17 cellular contexts compared by ENCODE assay signal in the genomic region with DNA sequence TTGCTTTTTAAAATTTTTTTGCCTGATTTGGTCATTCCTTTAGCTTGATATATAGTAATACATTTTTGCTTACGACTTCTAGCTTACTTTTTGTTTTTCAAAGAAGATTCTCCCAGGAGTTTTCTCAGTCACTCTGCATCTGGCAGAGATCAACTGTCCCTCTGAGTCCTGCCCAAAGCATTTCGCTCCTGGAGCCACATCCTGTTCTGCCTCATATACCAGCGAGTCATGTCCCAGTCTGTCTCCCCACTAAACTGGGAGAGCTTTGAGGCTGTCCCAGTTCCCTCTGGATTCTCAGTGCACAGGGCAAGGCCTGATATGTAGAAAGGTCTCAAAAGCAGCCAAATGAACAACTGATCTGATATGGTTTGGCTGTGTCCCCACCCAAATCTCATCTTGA.
A peak's percentile ranks its signal among the peaks of the same experiment; 100 is the strongest.
DNase-seq lines count a peak whose midpoint lies in the region; ATAC-seq and TF ChIP-seq lines count a peak whose summit lies in the region.
"Had no signal": no experiment of that assay in that cellular context is flagged by ENCODE, and none has a peak within 500 bp of the region (broad histone marks: within the 10 kb centered on the region; RNA-seq: fewer than 3 reads in every experiment).

No MANE protein-coding gene starts in this region.

- no peaks in the 10 kb centered on the region for H3K36me3 ChIP-seq in smooth muscle cell (ENCODE audit: low read depth)
- H3K36me3 ChIP-seq: Peyer's patch had no signal

- H3K79me2 ChIP-seq in smooth muscle cell (ENCODE audit: low read depth): no peaks in the 10 kb centered on the region

- H3K27me3 ChIP-seq in smooth muscle cell (ENCODE audit: low read depth): peaks cover 17% of the 10 kb centered on the region
- H3K27me3 ChIP-seq: Peyer's patch had no signal

- no peak overlapping the region for H2AFZ ChIP-seq in smooth muscle cell (ENCODE audit: low read depth)

- CTCF ChIA-PET in activated CD8-positive, alpha-beta T cell treated with anti-CD3 and anti-CD28 coated beads for 36 hours (lab: Charles Lee): interaction anchor here (0.7 kb wide), 1 partner anchor 135 kb away, joined by 3 read pairs; no protein-coding TSS in a partner anchor

- H3K27ac ChIP-seq in smooth muscle cell (ENCODE audit: low read depth): peak overlapping the region; percentile 9
- H3K27ac ChIP-seq: Peyer's patch had no signal

- 34% methylated on average over 3 of the region's 3 CpGs for WGBS in smooth muscle cell (ENCODE audit: low lambda C conversion rate)

- TF ChIP-seq CTCF in fibroblast of mammary gland (conservative IDR thresholded peaks at IDR 0.05; ENCODE audit: control insufficient read depth, insufficient read depth, low read depth, low read length): no peak
- TF ChIP-seq CTCF in smooth muscle cell (IDR thresholded peaks at IDR 0.05; ENCODE audit: borderline replicate concordance, insufficient read depth, poor library complexity, severe bottlenecking): no peak
- no peak for TF ChIP-seq CTCF in activated CD8-positive, alpha-beta T cell treated with anti-CD3 and anti-CD28 coated beads for 36 hours (IDR thresholded peaks at IDR 0.05)

- H3K36me3 Mint-ChIP-seq in activated CD8-positive, alpha-beta T cell treated with anti-CD3 and anti-CD28 coated beads for 36 hours (ENCODE audit: low read depth): no peaks in the 10 kb centered on the region
- H3K36me3 Mint-ChIP-seq in stimulated activated memory B cell treated with anti-CD40 and anti-IgM and Interleukin-4, amounts not matched to agents 10 μg/mL and 1 μg/mL and 100 μg/mL, for 72 hours: no peaks in the 10 kb centered on the region

- H3K9me3 ChIP-seq in smooth muscle cell (replicated peaks; ENCODE audit: low read depth): no peaks in the 10 kb centered on the region
- H3K9me3 ChIP-seq: Peyer's patch had no signal

- H3K4me1 ChIP-seq in smooth muscle cell (ENCODE audit: low read depth): no peaks in the 10 kb centered on the region
- H3K4me1 ChIP-seq: Peyer's patch had no signal

- no peak overlapping the region for H3K4me2 ChIP-seq in smooth muscle cell

- no peaks in the 10 kb centered on the region for H3K4me1 Mint-ChIP-seq in activated CD8-positive, alpha-beta T cell treated with anti-CD3 and anti-CD28 coated beads for 36 hours (ENCODE audit: low read depth)
- no peaks in the 10 kb centered on the region for H3K4me1 Mint-ChIP-seq in stimulated activated memory B cell treated with anti-CD40 and anti-IgM and Interleukin-4, amounts not matched to agents 10 μg/mL and 1 μg/mL and 100 μg/mL, for 72 hours

- no peak for ATAC-seq in activated CD8-positive, alpha-beta T cell treated with anti-CD3 and anti-CD28 coated beads for 36 hours
- no peak for ATAC-seq in stimulated activated memory B cell treated with anti-CD40 and anti-IgM and Interleukin-4, amounts not matched to agents 10 μg/mL and 1 μg/mL and 100 μg/mL, for 72 hours
- ATAC-seq: GM12878 had no signal

- no peaks in the 10 kb centered on the region for H4K20me1 ChIP-seq in smooth muscle cell (ENCODE audit: low read depth)

- no peak overlapping the region for H3K4me3 ChIP-seq in fibroblast of mammary gland (ENCODE audit: control insufficient read depth, low read depth, low read length)
- H3K4me3 ChIP-seq in smooth muscle cell: no peak overlapping the region
- H3K4me3 ChIP-seq: GM12878, Peyer's patch had no signal

- no peaks in the 10 kb centered on the region for H3K9me3 Mint-ChIP-seq in activated CD8-positive, alpha-beta T cell treated with anti-CD3 and anti-CD28 coated beads for 36 hours
- H3K9me3 Mint-ChIP-seq in stimulated activated memory B cell treated with anti-CD40 and anti-IgM and Interleukin-4, amounts not matched to agents 10 μg/mL and 1 μg/mL and 100 μg/mL, for 72 hours: no peaks in the 10 kb centered on the region

- H3K9ac ChIP-seq in smooth muscle cell (ENCODE audit: low read depth): no peak overlapping the region

- H3F3A ChIP-seq in smooth muscle cell (ENCODE audit: low read depth): no peaks in the 10 kb centered on the region

- H3K27ac Mint-ChIP-seq in activated CD8-positive, alpha-beta T cell treated with anti-CD3 and anti-CD28 coated beads for 36 hours: no peak overlapping the region
- no peak overlapping the region for H3K27ac Mint-ChIP-seq in stimulated activated memory B cell treated with anti-CD40 and anti-IgM and Interleukin-4, amounts not matched to agents 10 μg/mL and 1 μg/mL and 100 μg/mL, for 72 hours

- peak; percentile 40 for DNase-seq in EH (ENCODE audit: low read depth)
- peak; percentile 39 for DNase-seq in LHCN-M2 (ENCODE audit: low read depth)
- DNase-seq in fibroblast of mammary gland (ENCODE audit: low read depth): peak; percentile 66
- DNase-seq in smooth muscle cell (lab: John Stamatoyannopoulos, UW; ENCODE audit: unreplicated experiment): no peak
- no peak for DNase-seq in activated CD8-positive, alpha-beta T cell treated with anti-CD3 and anti-CD28 coated beads for 36 hours
- DNase-seq in SIG-M5 (lab: John Stamatoyannopoulos, UW): no peak
- DNase-seq: C1 segment of cervical spinal cord, DMS 273 treated with DMSO at 0.1 percent for 48 hours, GOT3, NCI-H1417, NCI-H2029, NCI-H2171 treated with DMSO at 0.1 percent for 48 hours, NCI-H510A, Peyer's patch, SHP77 treated with DMSO at 0.1 percent for 48 hours had no signal

- no peak overlapping the region for H3K4me3 Mint-ChIP-seq in activated CD8-positive, alpha-beta T cell treated with anti-CD3 and anti-CD28 coated beads for 36 hours
- H3K4me3 Mint-ChIP-seq in stimulated activated memory B cell treated with anti-CD40 and anti-IgM and Interleukin-4, amounts not matched to agents 10 μg/mL and 1 μg/mL and 100 μg/mL, for 72 hours: no peak overlapping the region

- peaks cover 13% of the 10 kb centered on the region for H3K27me3 Mint-ChIP-seq in activated CD8-positive, alpha-beta T cell treated with anti-CD3 and anti-CD28 coated beads for 36 hours
- H3K27me3 Mint-ChIP-seq in stimulated activated memory B cell treated with anti-CD40 and anti-IgM and Interleukin-4, amounts not matched to agents 10 μg/mL and 1 μg/mL and 100 μg/mL, for 72 hours: no peaks in the 10 kb centered on the region

- intact Hi-C loops in activated CD8-positive, alpha-beta T cell treated with anti-CD3 and anti-CD28 coated beads for 36 hours (cut with micrococcal nuclease): no loop called here

- POLR2A ChIA-PET in activated CD8-positive, alpha-beta T cell treated with anti-CD3 and anti-CD28 coated beads for 36 hours (lab: Charles Lee): no interaction called here

Comparison
In these comparisons a context has a peak if more than half of its experiments do, and no peak if none do; other contexts are left out.
1. DNase-seq: peak in EH (single experiment), LHCN-M2 (single experiment) and fibroblast of mammary gland (single experiment); none in smooth muscle cell (single experiment), activated CD8-positive, alpha-beta T cell treated with anti-CD3 and anti-CD28 coated beads for 36 hours (single experiment) and SIG-M5 (single experiment).